In the genomic region with DNA sequence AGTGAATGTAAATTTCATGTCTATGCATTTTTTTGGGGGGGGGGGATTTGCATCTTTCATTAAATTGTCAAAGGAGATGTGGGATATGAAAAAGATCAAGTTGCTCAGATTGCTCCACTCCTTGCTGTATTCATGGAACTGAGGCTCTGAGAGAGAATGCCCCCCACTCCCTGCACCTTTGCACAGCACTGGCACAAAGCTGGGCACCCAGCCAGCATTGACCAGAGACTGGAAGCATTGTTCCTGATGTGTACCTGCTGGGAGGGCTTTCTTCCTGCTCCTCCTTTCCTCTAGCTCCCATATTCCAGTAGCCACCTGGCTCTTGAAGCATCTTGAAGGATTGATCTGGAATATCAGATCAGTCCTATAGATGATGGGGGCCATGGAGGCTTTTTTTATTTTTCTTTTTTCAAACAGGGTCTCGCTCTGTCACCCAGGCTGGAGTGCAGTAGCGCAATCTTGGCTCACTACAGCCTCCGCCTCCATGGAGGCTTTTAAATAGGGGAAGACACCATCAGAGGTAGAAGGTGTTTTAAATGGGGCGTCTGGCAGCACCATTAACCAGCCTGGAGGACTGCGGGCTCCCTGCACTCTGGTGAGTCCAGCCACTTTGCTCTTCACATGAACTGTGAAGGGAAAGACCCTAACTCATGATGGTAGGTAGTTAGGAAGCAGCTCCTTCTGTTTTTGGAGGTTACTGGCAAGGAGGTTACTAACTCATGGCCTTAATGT, we compare ENCODE assay signal across 14 cellular contexts. TPM values are rescaled to one million over a fixed set of nuclear protein-coding genes. Genes with fewer than 3 reads are reported as not detected.
DNase-seq lines count a peak whose midpoint lies in the region; ATAC-seq and TF ChIP-seq lines count a peak whose summit lies in the region.
"Had no signal": no experiment of that assay in that cellular context is flagged by ENCODE, and none has a peak within 500 bp of the region (broad histone marks: within the 10 kb centered on the region; RNA-seq: fewer than 3 reads in every experiment).

No MANE protein-coding gene starts in this region.

- H3K27me3 ChIP-seq in BLaER1 (no peaks in the 10 kb centered on the region), RWPE2 (ENCODE audit: insufficient read depth, poor library complexity, severe bottlenecking) (peaks cover 52% of the 10 kb centered on the region)

- ATAC-seq in RWPE2 (ENCODE audit: low read depth) = no peak

- no peak overlapping the region for H3K4me3 ChIP-seq in BLaER1
- no peak overlapping the region for H3K4me3 ChIP-seq in RWPE2 (ENCODE audit: severe bottlenecking)

- H3K9ac ChIP-seq in BLaER1 = no peak overlapping the region

- H4K20me1 ChIP-seq in BLaER1 = no peaks in the 10 kb centered on the region

- peak; percentile 70 for DNase-seq in RWPE2 (ENCODE audit: low spot score)
- DNase-seq in mesenteric fat pad (ENCODE audit: low spot score) = peak; percentile 18
- DNase-seq in posterior vena cava (ENCODE audit: low spot score) = peak; percentile 13
- no peak for DNase-seq in DMS 273 (lab: John Stamatoyannopoulos, UW; ENCODE audit: unreplicated experiment)
- no peak for DNase-seq in NOMO-1 treated with dmso at 0.1 percent for 144 hours (lab: John Stamatoyannopoulos, UW; ENCODE audit: unreplicated experiment)
- no peak for DNase-seq in NCI-H510A (lab: John Stamatoyannopoulos, UW)
- DNase-seq: BE2C; CD8-positive, alpha-beta memory T cell; NCI-H146; NCI-H2081 treated with DMSO at 0.1 percent for 48 hours; Right ventricle myocardium superior had no signal

- H3K4me1 ChIP-seq in BLaER1 = peaks cover 67% of the 10 kb centered on the region
- H3K4me1 ChIP-seq in RWPE2 (ENCODE audit: insufficient read depth, poor library complexity, severe bottlenecking) = no peaks in the 10 kb centered on the region

- intact Hi-C loops in posterior vena cava (cut with DNase I) = no loop called here

- H3K4me2 ChIP-seq in BLaER1 = peak overlapping the region; percentile 100

- H3K36me3 ChIP-seq in BLaER1 (no peaks in the 10 kb centered on the region), RWPE2 (ENCODE audit: low read depth) (no peaks in the 10 kb centered on the region)
- H3K36me3 ChIP-seq: BE2C had no signal

- H3K27ac ChIP-seq in BLaER1 (no peak overlapping the region), RWPE2 (ENCODE audit: poor library complexity, severe bottlenecking) (no peak overlapping the region)

- no peaks in the 10 kb centered on the region for H3K9me3 ChIP-seq in BLaER1
- H3K9me3 ChIP-seq in RWPE2 (ENCODE audit: severe bottlenecking) = no peaks in the 10 kb centered on the region
- H3K9me3 ChIP-seq: BE2C had no signal

- TF ChIP-seq CTCF in RWPE2 (IDR thresholded peaks at IDR 0.05; ENCODE audit: poor library complexity, severe bottlenecking) = no peak

RNA-seq across cellular contexts. Expression of gene DUSP15, which starts 10.9 kb away (rescaled TPM):
- total RNA-seq in mesenteric fat pad (0.77 TPM), posterior vena cava (1 to 10 TPM in 1 of 2 donors, under 1 TPM in 1; 0.90 to 1.0 TPM)
- total RNA-seq: CD8-positive, alpha-beta memory T cell; HT1080 had no signal

RNA-seq across cellular contexts. Expression of gene TTLL9, which starts 11.0 kb away (rescaled TPM):
- total RNA-seq in mesenteric fat pad (0.13 TPM), posterior vena cava (under 1 TPM; 0.14 to 0.19 TPM)
- total RNA-seq: CD8-positive, alpha-beta memory T cell; GM23338; HT1080; Right ventricle myocardium superior had no signal

RNA-seq across cellular contexts. Expression of gene FOXS1, which starts 14.0 kb away (rescaled TPM):
- total RNA-seq in mesenteric fat pad (not detected), posterior vena cava (1 to 10 TPM; 2.8 to 5.0 TPM)
- total RNA-seq: CD8-positive, alpha-beta memory T cell; GM23338 had no signal

RNA-seq across cellular contexts. Expression of gene MYLK2, which starts 40.3 kb away (rescaled TPM):
- not detected for total RNA-seq in mesenteric fat pad
- total RNA-seq in posterior vena cava = not detected

Comparison
In these comparisons a context has a peak if more than half of its experiments do, and no peak if none do; other contexts are left out.
1. DNase-seq: peak in RWPE2 (single experiment), mesenteric fat pad (single experiment) and posterior vena cava (single experiment); none in DMS 273 (single experiment), NOMO-1 treated with dmso at 0.1 percent for 144 hours (single experiment) and NCI-H510A (single experiment).